Comparison of ENCODE assay signal across 17 cellular contexts in the genomic region with DNA sequence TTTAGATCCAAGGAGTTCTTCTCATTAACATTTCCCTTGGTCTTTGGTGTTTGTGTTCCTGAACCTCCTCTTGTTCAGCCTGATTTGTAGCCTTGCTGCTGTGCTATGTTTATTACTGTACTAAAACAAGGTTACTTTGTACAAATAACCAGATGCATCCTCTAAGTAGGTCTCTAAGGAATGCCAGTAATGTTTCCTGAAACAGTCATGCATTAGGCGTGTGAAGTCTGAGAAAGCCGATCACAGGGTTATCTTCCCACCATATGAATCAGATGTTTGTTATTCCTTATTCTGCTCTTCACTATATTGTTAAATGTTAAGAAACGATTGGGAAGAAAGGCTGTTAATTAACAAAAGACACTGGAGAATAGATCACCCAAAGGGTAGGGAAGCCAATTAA.
A peak's percentile ranks its signal among the peaks of the same experiment; 100 is the strongest.
DNase-seq lines count a peak whose midpoint lies in the region; ATAC-seq and TF ChIP-seq lines count a peak whose summit lies in the region.
"Had no signal": no experiment of that assay in that cellular context is flagged by ENCODE, and none has a peak within 500 bp of the region (broad histone marks: within the 10 kb centered on the region; RNA-seq: fewer than 3 reads in every experiment).

No MANE protein-coding gene starts in this region.

- H3F3A ChIP-seq in SK-N-SH (replicated peaks; ENCODE audit: insufficient read depth): no peaks in the 10 kb centered on the region

- no peak overlapping the region for H3K4me3 Mint-ChIP-seq in WTC11
- H3K4me3 Mint-ChIP-seq: stimulated activated naive CD8-positive, alpha-beta T cell treated with anti-CD3 and anti-CD28 coated beads, Interleukin-15, Interleukin-2, amounts not matched to agents 100 ng/mL and 50 ng/mL, for 24 hours had no signal

- H3K27ac ChIP-seq in SK-N-SH (ENCODE audit: low read depth in 2 of 2, low read length in 1 of 2): peak overlapping the region in 1 of 2 experiments; percentile 72; a peak in 2 of 4 replicates
- H3K27ac ChIP-seq in psoas muscle: no peak overlapping the region
- H3K27ac ChIP-seq: gastroesophageal sphincter had no signal

- no peak for ATAC-seq in psoas muscle
- no peak for ATAC-seq in WTC11
- ATAC-seq: gastroesophageal sphincter, left ventricle myocardium superior had no signal

- H2AFZ ChIP-seq in SK-N-SH (ENCODE audit: low read depth): peak overlapping the region; percentile 17

- H3K9me3 ChIP-seq in SK-N-SH: no peaks in the 10 kb centered on the region
- H3K9me3 ChIP-seq in psoas muscle: no peaks in the 10 kb centered on the region
- H3K9me3 ChIP-seq: gastroesophageal sphincter had no signal

- no peaks in the 10 kb centered on the region for H3K9me2 ChIP-seq in SK-N-SH

- H3K79me2 ChIP-seq in SK-N-SH (ENCODE audit: insufficient read depth): no peaks in the 10 kb centered on the region

- H3K4me3 ChIP-seq in SK-N-SH (ENCODE audit: low read depth in 2 of 2, low read length in 1 of 2): no peak overlapping the region; a peak in 1 of 4 replicates
- no peak overlapping the region for H3K4me3 ChIP-seq in fibroblast of mammary gland (ENCODE audit: control insufficient read depth, low read depth, low read length)
- no peak overlapping the region for H3K4me3 ChIP-seq in skeletal muscle cell (ENCODE audit: low read depth, low read length)
- H3K4me3 ChIP-seq in psoas muscle: no peak overlapping the region
- H3K4me3 ChIP-seq: gastroesophageal sphincter had no signal

- H3K4me1 Mint-ChIP-seq in WTC11: peaks cover 13% of the 10 kb centered on the region

- DNase-seq in GM04504 (ENCODE audit: low read depth) (peak; percentile 83), SK-N-SH (no peak), fibroblast of mammary gland (ENCODE audit: low read depth) (peak; percentile 64), skeletal muscle cell (ENCODE audit: low read depth) (peak; percentile 36), SHP77 treated with DMSO at 0.1 percent for 48 hours (lab: John Stamatoyannopoulos, UW) (no peak), psoas muscle (no peak), DMS53 treated with DMSO at 0.1 percent for 48 hours (lab: John Stamatoyannopoulos, UW; ENCODE audit: unreplicated experiment) (no peak), WTC11 (ENCODE audit: low spot score) (no peak)
- DNase-seq: caudate nucleus; DMS53; left ventricle myocardium superior; NCI-H1105; NCI-H510A; SHP77; stimulated activated CD4-positive, alpha-beta T cell treated with anti-CD3 and anti-CD28 coated beads, Interleukin-2, amount 100 ng/mL, for 48 hours had no signal

- POLR2A ChIA-PET in SK-N-SH (lab: Yijun Ruan, JAX) (no interaction called here), WTC11 (lab: Charles Lee) (no interaction called here)

- H3K9me3 Mint-ChIP-seq in WTC11: peaks cover 4% of the 10 kb centered on the region

- H4K20me1 ChIP-seq in SK-N-SH (ENCODE audit: insufficient read depth): no peaks in the 10 kb centered on the region

- H3K36me3 ChIP-seq in SK-N-SH (replicated peaks in 1 of 2; ENCODE audit: control insufficient read depth in 1 of 2, insufficient read depth in 2 of 2, low read length in 1 of 2) (no peaks in the 10 kb centered on the region), psoas muscle (ENCODE audit: insufficient read depth in 1 of 2, low read depth in 1 of 2) (no peaks in the 10 kb centered on the region)
- H3K36me3 ChIP-seq: gastroesophageal sphincter had no signal

- CTCF ChIA-PET in SK-N-SH (lab: Yijun Ruan, JAX) (no interaction called here), WTC11 (lab: Charles Lee) (no interaction called here)

- no peak overlapping the region for H3K27ac Mint-ChIP-seq in WTC11
- H3K27ac Mint-ChIP-seq: stimulated activated naive CD8-positive, alpha-beta T cell treated with anti-CD3 and anti-CD28 coated beads, Interleukin-15, Interleukin-2, amounts not matched to agents 100 ng/mL and 50 ng/mL, for 24 hours had no signal

- intact Hi-C loops in psoas muscle (cut with DNase I): no loop called here

- H3K36me3 Mint-ChIP-seq in WTC11: no peaks in the 10 kb centered on the region

- H3K4me2 ChIP-seq in SK-N-SH: peak overlapping the region; percentile 32; the same call in 1 of the 2 replicates

- TF ChIP-seq CTCF in SK-N-SH (IDR thresholded peaks at IDR 0.05) (no peak), fibroblast of mammary gland (conservative IDR thresholded peaks at IDR 0.05; ENCODE audit: control insufficient read depth, insufficient read depth, low read depth, low read length) (no peak), psoas muscle (IDR thresholded peaks at IDR 0.05) (no peak), WTC11 (IDR thresholded peaks at IDR 0.05) (no peak)

- no peak for TF ChIP-seq RAD21 in SK-N-SH (IDR thresholded peaks at IDR 0.05; ENCODE audit: low read length)

- 0 out of 4 replicates have a peak, but pooled peaks of 1 of the 2 experiments have one; percentile 21 for TF ChIP-seq EP300 in SK-N-SH (IDR thresholded peaks at IDR 0.05; ENCODE audit: borderline replicate concordance in 1 of 2, low read depth in 1 of 2, low read length in 1 of 2)

- H3K4me1 ChIP-seq in SK-N-SH (ENCODE audit: control insufficient read depth in 1 of 2, insufficient read depth in 2 of 2, low read depth in 1 of 2, low read length in 1 of 2) (no peaks in the 10 kb centered on the region; a peak in 1 of 4 replicates), psoas muscle (no peaks in the 10 kb centered on the region)
- H3K4me1 ChIP-seq: gastroesophageal sphincter had no signal

- 9% methylated on average over 3 of the region's 3 CpGs for WGBS in SK-N-SH (ENCODE audit: low lambda C conversion rate)
- WGBS in psoas muscle, 3 donors: 24 to 43% (median 41%) methylated on average over 3 of the region's 3 CpGs

- H3K27me3 Mint-ChIP-seq in WTC11 (ENCODE audit: low read depth): no peaks in the 10 kb centered on the region
- H3K27me3 Mint-ChIP-seq: stimulated activated naive CD8-positive, alpha-beta T cell treated with anti-CD3 and anti-CD28 coated beads, Interleukin-15, Interleukin-2, amounts not matched to agents 100 ng/mL and 50 ng/mL, for 24 hours had no signal

- no peaks in the 10 kb centered on the region for H3K27me3 ChIP-seq in SK-N-SH (ENCODE audit: insufficient read depth)
- no peaks in the 10 kb centered on the region for H3K27me3 ChIP-seq in psoas muscle (ENCODE audit: insufficient read depth in 3 of 3, low read length in 2 of 3)
- H3K27me3 ChIP-seq: gastroesophageal sphincter had no signal

- no peak overlapping the region for H3K9ac ChIP-seq in SK-N-SH

TF ChIP-seq in SK-N-SH, 30 proteins besides CTCF, POLR2A, EP300 and RAD21 (continues in another document):
- TF ChIP-seq JUND (IDR thresholded peaks at IDR 0.05) (peak; percentile 37), RCOR1 (IDR thresholded peaks at IDR 0.05; ENCODE audit: low read length) (no peak), SMC3 (IDR thresholded peaks at IDR 0.05; ENCODE audit: low read depth, low read length) (no peak), FOSL2 (IDR thresholded peaks at IDR 0.05; ENCODE audit: borderline replicate concordance, low read depth) (peak; percentile 59; the same call in 1 of the 2 replicates), MAX (IDR thresholded peaks at IDR 0.05; ENCODE audit: low read depth) (no peak), TCF12 (IDR thresholded peaks at IDR 0.05) (peak; percentile 65), TEAD4 (IDR thresholded peaks at IDR 0.05; ENCODE audit: borderline replicate concordance, insufficient read depth) (no peak), MXI1 (IDR thresholded peaks at IDR 0.05; ENCODE audit: low read depth, low read length) (no peak), GATA2 (CRISPR knock-in tag; IDR thresholded peaks at IDR 0.05) (no peak), NFIC (IDR thresholded peaks at IDR 0.05; ENCODE audit: borderline replicate concordance) (no peak), MEF2A (IDR thresholded peaks at IDR 0.05; ENCODE audit: borderline replicate concordance, low read depth) (no peak)

TF ChIP-seq in WTC11, 78 proteins besides CTCF, POLR2A, EP300 and RAD21 (continues in another document):
- TF ChIP-seq MAX (CRISPR knock-in tag; IDR thresholded peaks at IDR 0.05) (no peak), HMGA2 (CRISPR knock-in tag; IDR thresholded peaks at IDR 0.05) (no peak), SMAD3 (CRISPR knock-in tag; IDR thresholded peaks at IDR 0.05; ENCODE audit: borderline replicate concordance) (no peak), AFF4 (CRISPR knock-in tag; IDR thresholded peaks at IDR 0.05; ENCODE audit: borderline replicate concordance) (no peak)
- TF ChIP-seq, protein P1, sequence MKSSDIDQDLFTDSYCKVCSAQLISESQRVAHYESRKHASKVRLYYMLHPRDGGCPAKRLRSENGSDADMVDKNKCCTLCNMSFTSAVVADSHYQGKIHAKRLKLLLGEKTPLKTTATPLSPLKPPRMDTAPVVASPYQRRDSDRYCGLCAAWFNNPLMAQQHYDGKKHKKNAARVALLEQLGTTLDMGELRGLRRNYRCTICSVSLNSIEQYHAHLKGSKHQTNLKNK (CRISPR knock-in tag; IDR thresholded peaks at IDR 0.05): no peak

Comparison
In these comparisons a context has a peak if more than half of its experiments do, and no peak if none do; other contexts are left out.
1. DNase-seq: peak in GM04504 (single experiment), fibroblast of mammary gland (single experiment) and skeletal muscle cell (single experiment); none in SK-N-SH (single experiment), SHP77 treated with DMSO at 0.1 percent for 48 hours (single experiment), psoas muscle (0 of 2), DMS53 treated with DMSO at 0.1 percent for 48 hours (single experiment) and WTC11 (single experiment).